ENCODE assay signal across 23 cellular contexts in genomic region chr19:46141421-46141820, GRCh38. TPM values are rescaled to one million over a fixed set of nuclear protein-coding genes. Genes with fewer than 3 reads are reported as not detected.
DNase-seq lines count a peak whose midpoint lies in the region; ATAC-seq, FAIRE-seq and TF ChIP-seq lines count a peak whose summit lies in the region.
"Had no signal": no experiment of that assay in that cellular context is flagged by ENCODE, and none has a peak within 500 bp of the region (broad histone marks: within the 10 kb centered on the region; RNA-seq: fewer than 3 reads in every experiment).

No MANE protein-coding gene starts in this region.

- ATAC-seq in HG02763 (IDR thresholded peaks at IDR 0.05; ENCODE audit: unreplicated experiment), result no peak
- ATAC-seq: GM12878 had no signal

- H3K4me1 ChIP-seq in esophagus muscularis mucosa (no peaks in the 10 kb centered on the region), neuronal stem cell (ENCODE audit: control insufficient read depth in 2 of 2, insufficient read depth in 1 of 2, low read depth in 1 of 2, low read length in 2 of 2) (no peaks in the 10 kb centered on the region), small intestine (ENCODE audit: control insufficient read depth in 2 of 2, insufficient read depth in 1 of 2, low read depth in 1 of 2, low read length in 1 of 2) (no peaks in the 10 kb centered on the region), H9 (ENCODE audit: insufficient read depth, low read length) (no peaks in the 10 kb centered on the region)
- H3K4me1 ChIP-seq: BLaER1 had no signal

- H3K14ac ChIP-seq in neuronal stem cell (ENCODE audit: low read length) (no peak overlapping the region), H9 (ENCODE audit: insufficient read depth, low read length) (no peak overlapping the region)

- no peak overlapping the region for H3K4me3 ChIP-seq in bronchial epithelial cell (ENCODE audit: low read depth, low read length)
- no peak overlapping the region for H3K4me3 ChIP-seq in esophagus muscularis mucosa
- H3K4me3 ChIP-seq in neuronal stem cell (ENCODE audit: low read length in 2 of 2), result no peak overlapping the region
- no peak overlapping the region for H3K4me3 ChIP-seq in small intestine (ENCODE audit: low read depth in 1 of 2, low read length in 2 of 2)
- H3K4me3 ChIP-seq: BLaER1, GM12878 had no signal

- no peak for TF ChIP-seq EP300 in esophagus muscularis mucosa (IDR thresholded peaks at IDR 0.05)

- no peak overlapping the region for H2BK20ac ChIP-seq in H9 (ENCODE audit: low read depth, low read length, poor library complexity, severe bottlenecking)

- no peaks in the 10 kb centered on the region for H3K79me2 ChIP-seq in H9 (ENCODE audit: insufficient read depth, low read length)

- H3K56ac ChIP-seq in H9 (ENCODE audit: insufficient read length, low read depth, low read length), result no peak overlapping the region

- no peaks in the 10 kb centered on the region for H4K20me1 ChIP-seq in H9 (ENCODE audit: control insufficient read depth, insufficient read depth, insufficient read length)
- H4K20me1 ChIP-seq: BLaER1 had no signal

- no peak overlapping the region for H2BK15ac ChIP-seq in neuronal stem cell (ENCODE audit: low read length)
- no peak overlapping the region for H2BK15ac ChIP-seq in H9 (ENCODE audit: low read depth, low read length)

- 57% methylated on average over 1 of the region's 1 CpG for WGBS in esophagus muscularis mucosa
- no CpG with 5 or more reads among the region's 1 CpG for WGBS in neuronal stem cell (ENCODE audit: extremely low coverage in 2 of 2, insufficient read length in 2 of 2, insufficient replicate concordance in 1 of 2), 2 donors
- 45 to 78% (median 52%) methylated on average over 1 of the region's 1 CpG for WGBS in small intestine, 3 donors
- WGBS in H9 (ENCODE audit: extremely low coverage, insufficient read length, low lambda C conversion rate), result no CpG with 5 or more reads among the region's 1 CpG

- H2BK120ac ChIP-seq in neuronal stem cell (ENCODE audit: low read depth, low read length), result no peak overlapping the region
- no peak overlapping the region for H2BK120ac ChIP-seq in H9 (ENCODE audit: low read depth, low read length, poor library complexity, severe bottlenecking)

- H3K27ac ChIP-seq in esophagus muscularis mucosa (replicated peaks in 1 of 4) (no peak overlapping the region), neuronal stem cell (replicated peaks; ENCODE audit: low read length) (no peak overlapping the region), small intestine (ENCODE audit: low read depth in 1 of 2, low read length in 1 of 2) (no peak overlapping the region), H9 (ENCODE audit: insufficient read length, low read depth, low read length) (no peak overlapping the region)
- H3K27ac ChIP-seq: BLaER1 had no signal

- no peak for TF ChIP-seq CTCF in bronchial epithelial cell (IDR thresholded peaks at IDR 0.05; ENCODE audit: insufficient read depth, low read length, severe bottlenecking)
- TF ChIP-seq CTCF in esophagus muscularis mucosa (IDR thresholded peaks at IDR 0.05), result no peak
- no peak for TF ChIP-seq CTCF in H9 (conservative IDR thresholded peaks at IDR 0.05)

- H2BK5ac ChIP-seq in neuronal stem cell (ENCODE audit: low read length), result peak overlapping the region; percentile 14
- no peak overlapping the region for H2BK5ac ChIP-seq in H9 (ENCODE audit: insufficient read length, low read length)

- H3K79me1 ChIP-seq in neuronal stem cell (ENCODE audit: low read depth, low read length) (no peaks in the 10 kb centered on the region), H9 (ENCODE audit: insufficient read depth, low read depth, low read length, poor library complexity, severe bottlenecking) (no peaks in the 10 kb centered on the region)

- H3K23ac ChIP-seq in neuronal stem cell (ENCODE audit: low read depth, low read length, poor library complexity) (no peak overlapping the region), H9 (ENCODE audit: insufficient read length, low read depth, low read length) (no peak overlapping the region)

- H3K9ac ChIP-seq in neuronal stem cell (ENCODE audit: low read depth, low read length, poor library complexity) (no peak overlapping the region), H9 (ENCODE audit: extremely low read depth, insufficient read length, low read length) (no peak overlapping the region)
- H3K9ac ChIP-seq: BLaER1 had no signal

- H2AFZ ChIP-seq in neuronal stem cell (ENCODE audit: low read length) (no peak overlapping the region), H9 (ENCODE audit: low read length) (no peak overlapping the region)

- no peak overlapping the region for H4K8ac ChIP-seq in neuronal stem cell (ENCODE audit: low read depth, low read length)
- H4K8ac ChIP-seq in H9 (replicated peaks; ENCODE audit: insufficient read length, low read depth, low read length), result no peak overlapping the region

- H3K4me2 ChIP-seq in neuronal stem cell (ENCODE audit: insufficient read depth, low read length, poor library complexity, severe bottlenecking) (no peak overlapping the region), H9 (ENCODE audit: insufficient read depth, insufficient read length, low read length) (no peak overlapping the region)
- H3K4me2 ChIP-seq: BLaER1 had no signal

- H3K4me3 Mint-ChIP-seq in H9, result no peak overlapping the region
- H3K4me3 Mint-ChIP-seq: CD8-positive, alpha-beta memory T cell had no signal

- H3K36me3 ChIP-seq in bronchial epithelial cell (ENCODE audit: control insufficient read depth, insufficient read depth, low read length) (no peaks in the 10 kb centered on the region), esophagus muscularis mucosa (no peaks in the 10 kb centered on the region), neuronal stem cell (replicated peaks in 1 of 2; ENCODE audit: control insufficient read depth in 2 of 2, insufficient read depth in 2 of 2, low read length in 2 of 2) (no peaks in the 10 kb centered on the region), small intestine (ENCODE audit: control insufficient read depth in 2 of 2, insufficient read depth in 2 of 2, low read length in 2 of 2) (no peaks in the 10 kb centered on the region)
- H3K36me3 ChIP-seq: BLaER1 had no signal

- H2BK12ac ChIP-seq in neuronal stem cell (ENCODE audit: low read length) (no peak overlapping the region), H9 (ENCODE audit: insufficient read length, low read depth, low read length) (no peak overlapping the region)

- peak; percentile 37 for DNase-seq in LoVo (ENCODE audit: low spot score)
- DNase-seq in bronchial epithelial cell (ENCODE audit: low read depth), result no peak
- peak; percentile 53 for DNase-seq in esophagus muscularis mucosa (ENCODE audit: extremely low spot score)
- no peak for DNase-seq in neuronal stem cell (ENCODE audit: low spot score)
- no peak for DNase-seq in small intestine
- no peak for DNase-seq in C1 segment of cervical spinal cord (lab: John Stamatoyannopoulos, UW)
- no peak for DNase-seq in H9
- DNase-seq: 8988T; CD8-positive, alpha-beta memory T cell; COR-L47; DMS 273 treated with DMSO at 0.1 percent for 48 hours; DMS53; DND-41; EL; HCEC 1CT; IMR-90 had no signal

- H4K5ac ChIP-seq in H9 (ENCODE audit: insufficient read length, low read depth, low read length), result no peak overlapping the region

- no peak overlapping the region for H2AK5ac ChIP-seq in neuronal stem cell (ENCODE audit: low read depth, low read length)
- H2AK5ac ChIP-seq in H9 (ENCODE audit: insufficient read length, low read length), result no peak overlapping the region

- H3K18ac ChIP-seq in neuronal stem cell (ENCODE audit: low read length), result peak overlapping the region; percentile 11
- no peak overlapping the region for H3K18ac ChIP-seq in H9 (ENCODE audit: insufficient read length, low read depth, low read length)

- H3K23me2 ChIP-seq in H9 (ENCODE audit: insufficient read length, low read depth, low read length, poor library complexity, severe bottlenecking), result no peaks in the 10 kb centered on the region

- H3K9me3 Mint-ChIP-seq in H9, result no peaks in the 10 kb centered on the region; a peak in 1 of 5 replicates
- H3K9me3 Mint-ChIP-seq: CD8-positive, alpha-beta memory T cell had no signal

- H3K9me3 ChIP-seq in esophagus muscularis mucosa, result no peaks in the 10 kb centered on the region
- peaks cover 0 to 17% of the 10 kb centered on the region in 2 donors for H3K9me3 ChIP-seq in neuronal stem cell (replicated peaks in 1 of 2; ENCODE audit: control insufficient read depth in 2 of 2, insufficient read depth in 1 of 2, low read depth in 1 of 2, low read length in 2 of 2)
- H3K9me3 ChIP-seq in small intestine (ENCODE audit: control insufficient read depth, low read depth), result no peaks in the 10 kb centered on the region
- no peaks in the 10 kb centered on the region for H3K9me3 ChIP-seq in H9 (ENCODE audit: control insufficient read depth, low read depth, low read length)
- H3K9me3 ChIP-seq: BLaER1 had no signal

- TF ChIP-seq POLR2A in esophagus muscularis mucosa (IDR thresholded peaks at IDR 0.05; ENCODE audit: low read depth), result no peak

- no peak overlapping the region for H3T11ph ChIP-seq in H9 (ENCODE audit: low read length)

- H3K4ac ChIP-seq in neuronal stem cell (ENCODE audit: low read length) (no peak overlapping the region), H9 (ENCODE audit: low read depth, low read length) (no peak overlapping the region)

- FAIRE-seq in bronchial epithelial cell (lab: Jason Lieb, UNC) (peak; percentile 79), small intestine (lab: Jason Lieb, UNC) (no peak)
- FAIRE-seq: GM12878, GM19239 had no signal

- H3K27me3 ChIP-seq in bronchial epithelial cell (ENCODE audit: control insufficient read depth, insufficient read depth, low read length), result peaks cover 3% of the 10 kb centered on the region
- H3K27me3 ChIP-seq in esophagus muscularis mucosa, result peaks cover 0 to 2% (median 0%) of the 10 kb centered on the region in 4 donors
- no peaks in the 10 kb centered on the region for H3K27me3 ChIP-seq in neuronal stem cell (ENCODE audit: control insufficient read depth in 3 of 3, insufficient read depth in 3 of 3, low read depth in 1 of 3, low read length in 3 of 3)
- no peaks in the 10 kb centered on the region for H3K27me3 ChIP-seq in small intestine (ENCODE audit: control insufficient read depth in 2 of 2, insufficient read depth in 2 of 2, low read length in 2 of 2)
- H3K27me3 ChIP-seq in H9 (ENCODE audit: insufficient read depth, low read length), result no peaks in the 10 kb centered on the region
- H3K27me3 ChIP-seq: BLaER1 had no signal

- H3K27ac Mint-ChIP-seq in H9, result no peak overlapping the region
- H3K27ac Mint-ChIP-seq: CD8-positive, alpha-beta memory T cell had no signal

- H3K27me3 Mint-ChIP-seq in H9 (ENCODE audit: low read depth), result peaks cover 2% of the 10 kb centered on the region; the same call in 1 of the 2 replicates

- H3K36me3 Mint-ChIP-seq in H9 (ENCODE audit: insufficient read depth in 1 of 3, low read depth in 3 of 3), result peaks cover 0 to 4% (median 0%) of the 10 kb centered on the region in 3 experiments; a peak in 4 of 7 replicates
- H3K36me3 Mint-ChIP-seq: CD8-positive, alpha-beta memory T cell had no signal

- no peak overlapping the region for H4K91ac ChIP-seq in neuronal stem cell (ENCODE audit: low read depth, low read length, poor library complexity)
- H4K91ac ChIP-seq in H9 (ENCODE audit: insufficient read length, low read depth, low read length), result no peak overlapping the region

- intact Hi-C loops in esophagus muscularis mucosa (cut with DNase I), result no loop called here

- H3K4me1 Mint-ChIP-seq in H9, result peaks cover 7% of the 10 kb centered on the region in 2 experiments; a peak in 3 of 4 replicates
- H3K4me1 Mint-ChIP-seq: CD8-positive, alpha-beta memory T cell had no signal

RNA-seq across cellular contexts. Expression of gene IGFL2, which starts 6.6 kb away (rescaled TPM):
- 2.4 TPM in 1 of 2 replicates, not detected in the other for total RNA-seq in bronchial epithelial cell
- not detected for total RNA-seq in esophagus muscularis mucosa
- not detected for polyA plus RNA-seq in neuronal stem cell (2013, experiment 1 of 2)
- not detected for polyA plus RNA-seq in neuronal stem cell (2013, experiment 2 of 2)
- under 1 TPM in 1 of 3 donors, not detected in 2; 0.16 TPM for polyA plus RNA-seq in small intestine
- total RNA-seq in H9 (2021), result not detected in 2 replicates
- total RNA-seq: CD8-positive, alpha-beta memory T cell; GM12878; H4; IMR-90 had no signal
- polyA plus RNA-seq: AG04450; CD8-positive, alpha-beta memory T cell; IMR-90 had no signal

RNA-seq across cellular contexts. Expression of gene IGFL3, which starts 16.9 kb away (rescaled TPM):
- not detected in 2 replicates for total RNA-seq in bronchial epithelial cell
- total RNA-seq in esophagus muscularis mucosa, result not detected
- polyA plus RNA-seq in neuronal stem cell (2013, experiment 1 of 2), result 0.08 TPM
- polyA plus RNA-seq in neuronal stem cell (2013, experiment 2 of 2), result 0.21 TPM
- not detected for polyA plus RNA-seq in small intestine
- total RNA-seq in H9 (2021), result not detected in 2 replicates
- total RNA-seq: A673; CD8-positive, alpha-beta memory T cell; GM12878; IMR-90 had no signal
- polyA plus RNA-seq: AG04450; CD8-positive, alpha-beta memory T cell; GM12878; IMR-90 had no signal

Comparison
In these comparisons a context has a peak if more than half of its experiments do, and no peak if none do; other contexts are left out.
1. DNase-seq: peak in LoVo (single experiment) and esophagus muscularis mucosa (single experiment); none in bronchial epithelial cell (single experiment), neuronal stem cell (single experiment), small intestine (single experiment), C1 segment of cervical spinal cord (0 of 14) and H9 (single experiment).